In the genomic region with DNA sequence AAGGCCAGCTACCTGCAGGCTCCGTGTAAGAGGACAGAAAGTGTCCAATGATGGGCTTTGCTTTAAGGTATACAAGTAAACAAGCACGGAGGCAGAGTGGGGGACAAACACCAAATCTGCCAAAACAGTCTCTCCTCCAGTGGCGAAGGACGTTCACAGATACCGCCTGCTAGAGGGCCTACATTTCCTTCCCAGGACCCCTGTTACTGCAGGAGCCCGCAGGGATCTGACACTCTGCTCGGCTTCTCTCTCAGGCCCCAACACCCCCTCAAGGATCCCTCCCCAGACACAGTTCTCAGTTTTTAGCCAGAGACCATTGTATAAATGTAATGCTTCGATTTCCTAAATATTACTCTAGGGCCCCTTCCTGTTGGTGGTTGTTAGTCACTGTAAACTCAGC, we compare ENCODE assay signal across 1 cellular context.
TF ChIP-seq lines count a peak whose summit lies in the region.

No MANE protein-coding gene starts in this region.

TF ChIP-seq in HepG2, 621 proteins besides CTCF, POLR2A, EP300 and RAD21 (continued from another document):
- no peak for TF ChIP-seq HOMEZ (CRISPR knock-in tag; IDR thresholded peaks at IDR 0.05; ENCODE audit: low read depth)
- TF ChIP-seq MXI1 (IDR thresholded peaks at IDR 0.05; ENCODE audit: borderline replicate concordance, low read depth, low read length), result no peak
- no peak for TF ChIP-seq ZNF230 (CRISPR knock-in tag; IDR thresholded peaks at IDR 0.05)
- TF ChIP-seq MATR3 (CRISPR knock-in tag; IDR thresholded peaks at IDR 0.05), result no peak
- TF ChIP-seq, protein P1, sequence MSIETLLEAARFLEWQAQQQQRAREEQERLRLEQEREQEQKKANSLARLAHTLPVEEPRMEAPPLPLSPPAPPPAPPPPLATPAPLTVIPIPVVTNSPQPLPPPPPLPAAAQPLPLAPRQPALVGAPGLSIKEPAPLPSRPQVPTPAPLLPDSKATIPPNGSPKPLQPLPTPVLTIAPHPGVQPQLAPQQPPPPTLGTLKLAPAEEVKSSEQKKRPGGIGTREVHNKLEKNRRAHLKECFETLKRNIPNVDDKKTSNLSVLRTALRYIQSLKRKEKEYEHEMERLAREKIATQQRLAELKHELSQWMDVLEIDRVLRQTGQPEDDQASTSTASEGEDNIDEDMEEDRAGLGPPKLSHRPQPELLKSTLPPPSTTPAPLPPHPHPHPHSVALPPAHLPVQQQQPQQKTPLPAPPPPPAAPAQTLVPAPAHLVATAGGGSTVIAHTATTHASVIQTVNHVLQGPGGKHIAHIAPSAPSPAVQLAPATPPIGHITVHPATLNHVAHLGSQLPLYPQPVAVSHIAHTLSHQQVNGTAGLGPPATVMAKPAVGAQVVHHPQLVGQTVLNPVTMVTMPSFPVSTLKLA (IDR thresholded peaks at IDR 0.05), result no peak
- TF ChIP-seq ZNF496 (CRISPR knock-in tag; IDR thresholded peaks at IDR 0.05; ENCODE audit: insufficient replicate concordance), result no peak
- TF ChIP-seq, protein P2, sequence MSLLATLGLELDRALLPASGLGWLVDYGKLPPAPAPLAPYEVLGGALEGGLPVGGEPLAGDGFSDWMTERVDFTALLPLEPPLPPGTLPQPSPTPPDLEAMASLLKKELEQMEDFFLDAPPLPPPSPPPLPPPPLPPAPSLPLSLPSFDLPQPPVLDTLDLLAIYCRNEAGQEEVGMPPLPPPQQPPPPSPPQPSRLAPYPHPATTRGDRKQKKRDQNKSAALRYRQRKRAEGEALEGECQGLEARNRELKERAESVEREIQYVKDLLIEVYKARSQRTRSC (CRISPR knock-in tag; IDR thresholded peaks at IDR 0.05; ENCODE audit: low read depth), result no peak
